In the genomic region with DNA sequence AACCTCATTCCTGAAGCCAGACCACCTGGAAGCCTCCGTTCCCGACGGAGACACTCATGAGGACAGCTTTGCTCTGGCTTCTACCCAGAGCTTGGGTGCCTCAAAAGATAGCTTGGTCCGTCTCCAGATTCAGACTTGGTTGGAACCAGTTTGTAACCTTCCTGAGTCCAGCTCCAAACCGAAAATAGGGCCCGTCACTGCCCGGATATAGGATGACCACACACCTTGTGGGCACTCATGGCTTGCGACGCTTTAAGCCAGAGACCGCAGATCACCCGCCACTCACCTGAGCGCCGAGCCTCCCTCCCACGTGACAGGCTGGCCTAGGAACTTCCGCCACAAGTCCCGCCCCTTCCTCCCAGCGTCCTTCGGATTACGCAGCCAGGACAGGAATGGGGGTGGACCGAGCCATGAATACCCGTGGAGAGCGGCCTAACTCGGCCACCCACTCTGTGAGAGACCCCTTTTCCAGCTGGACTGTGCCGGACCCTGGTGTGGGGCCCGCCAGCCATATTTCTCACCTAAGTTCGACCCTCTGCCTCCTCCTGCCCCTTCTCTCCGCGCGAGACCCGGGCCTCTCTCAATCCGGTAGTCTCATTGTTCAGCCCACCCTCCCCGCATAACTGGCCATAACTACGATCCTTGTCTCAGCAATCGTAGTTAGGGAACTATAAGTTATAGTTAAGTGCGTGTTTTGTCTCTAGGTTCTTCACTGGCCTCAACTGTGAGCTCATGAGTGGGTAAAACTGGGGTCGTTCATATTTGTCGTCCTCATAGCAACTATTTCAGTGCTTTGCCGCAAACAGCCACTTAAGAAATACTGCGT, we compare ENCODE assay signal across 8 cellular contexts. TPM values are rescaled to one million over a fixed set of nuclear protein-coding genes. Genes with fewer than 3 reads are reported as not detected.
DNase-seq lines count a peak whose midpoint lies in the region; ATAC-seq and TF ChIP-seq lines count a peak whose summit lies in the region.

A gene with protein sequence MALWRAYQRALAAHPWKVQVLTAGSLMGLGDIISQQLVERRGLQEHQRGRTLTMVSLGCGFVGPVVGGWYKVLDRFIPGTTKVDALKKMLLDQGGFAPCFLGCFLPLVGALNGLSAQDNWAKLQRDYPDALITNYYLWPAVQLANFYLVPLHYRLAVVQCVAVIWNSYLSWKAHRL (minus strand): TSS at position 332 of the 826 bp plus-strand sequence. CDS start 580 bp downstream, outside the sequence.

- no peaks in the 10 kb centered on the region for H3K27me3 ChIP-seq in right atrium auricular region
- H3K27me3 ChIP-seq in psoas muscle (ENCODE audit: insufficient read depth in 3 of 3, low read length in 2 of 3), result no peaks in the 10 kb centered on the region

- H3K4me1 ChIP-seq in right atrium auricular region, result peaks cover 0 to 31% of the 10 kb centered on the region in 2 donors
- peaks cover 46% of the 10 kb centered on the region for H3K4me1 ChIP-seq in psoas muscle
- peaks cover 2% of the 10 kb centered on the region for H3K4me1 ChIP-seq in urinary bladder (ENCODE audit: insufficient read depth)

- H3K27ac ChIP-seq in angular gyrus (ENCODE audit: low read depth, low read length) (peak within 1 kb of the TSS; percentile 93), right atrium auricular region (peak within 1 kb of the TSS; percentile 92 to 97), psoas muscle (peak within 1 kb of the TSS; percentile 99), urinary bladder (ENCODE audit: low read depth) (peak within 1 kb of the TSS; percentile 90)

- intact Hi-C loops in psoas muscle (cut with DNase I), result loop anchor here (5.0 kb wide), 1 partner anchor 34 kb away; a partner anchor contains a TSS

- TF ChIP-seq CTCF in right atrium auricular region (IDR thresholded peaks at IDR 0.05) (no peak), psoas muscle (IDR thresholded peaks at IDR 0.05) (no peak)

- DNase-seq in NCI-H187 treated with DMSO at 0.1 percent for 48 hours (lab: John Stamatoyannopoulos, UW) (peak; percentile 82), T-helper 2 cell (peak; percentile 66 to 92 (median 77)), right atrium auricular region (ENCODE audit: low spot score) (peak; percentile 93), psoas muscle (peak; percentile 92 to 97)

- H3K4me3 ChIP-seq in right atrium auricular region, result peak within 1 kb of the TSS; percentile 55 to 73
- peak within 1 kb of the TSS; percentile 84 for H3K4me3 ChIP-seq in psoas muscle
- H3K4me3 ChIP-seq in urinary bladder (ENCODE audit: low read depth, low read length), result peak within 1 kb of the TSS; percentile 72

- H3K36me3 ChIP-seq in right atrium auricular region, result peaks cover 20% of the 10 kb centered on the region
- H3K36me3 ChIP-seq in psoas muscle (ENCODE audit: insufficient read depth in 1 of 2, low read depth in 1 of 2), result peaks cover 3 to 24% of the 10 kb centered on the region in 2 donors
- H3K36me3 ChIP-seq in urinary bladder (ENCODE audit: insufficient read depth), result no peaks in the 10 kb centered on the region

- no peaks in the 10 kb centered on the region for H3K9me3 ChIP-seq in right atrium auricular region
- no peaks in the 10 kb centered on the region for H3K9me3 ChIP-seq in psoas muscle

- WGBS in psoas muscle, 3 donors, result 0 to 1% (median 0%) methylated on average over 39 of the region's 39 CpGs
- WGBS in urinary bladder, result under 1% methylated on average over 39 of the region's 39 CpGs

- ATAC-seq in GM18498 (IDR thresholded peaks at IDR 0.05; ENCODE audit: unreplicated experiment) (peak; percentile 90), HG02885 (IDR thresholded peaks at IDR 0.05; ENCODE audit: poor library complexity, unreplicated experiment) (peak; percentile 92), psoas muscle (peak; percentile 79 to 83 (median 80))

RNA-seq across cellular contexts. Expression of the gene that starts here (rescaled TPM):
- total RNA-seq in right atrium auricular region (10 to 100 TPM; 73.9 to 74.3 TPM), psoas muscle (10 to 100 TPM; 11.9 to 20.9 (median 14.9) TPM), urinary bladder (46.2 TPM)
- polyA plus RNA-seq in psoas muscle (10 to 100 TPM; 13.1 to 29.0 (median 14.5) TPM), urinary bladder (89.2 TPM)

Comparison
In these comparisons a context has a peak if more than half of its experiments do, and no peak if none do; other contexts are left out.
1. Peak in every context shown above with its lines: DNase-seq, ATAC-seq, H3K4me3 ChIP-seq and H3K27ac ChIP-seq.